1 cellular context compared by ENCODE assay signal in genomic region chr1:37159102-37159501, GRCh38.
TF ChIP-seq lines count a peak whose summit lies in the region.

No MANE protein-coding gene starts in this region.

TF ChIP-seq in HEK293T, 16 proteins besides CTCF, POLR2A, EP300 and RAD21 (continued from another document):
- TF ChIP-seq SUZ12 (IDR thresholded peaks at IDR 0.05) (no peak), NFRKB (IDR thresholded peaks at IDR 0.05) (no peak), HDGF (IDR thresholded peaks at IDR 0.05; ENCODE audit: borderline replicate concordance) (no peak), TARDBP (IDR thresholded peaks at IDR 0.05) (no peak)
